26 cellular contexts compared by ENCODE assay signal in the genomic region with DNA sequence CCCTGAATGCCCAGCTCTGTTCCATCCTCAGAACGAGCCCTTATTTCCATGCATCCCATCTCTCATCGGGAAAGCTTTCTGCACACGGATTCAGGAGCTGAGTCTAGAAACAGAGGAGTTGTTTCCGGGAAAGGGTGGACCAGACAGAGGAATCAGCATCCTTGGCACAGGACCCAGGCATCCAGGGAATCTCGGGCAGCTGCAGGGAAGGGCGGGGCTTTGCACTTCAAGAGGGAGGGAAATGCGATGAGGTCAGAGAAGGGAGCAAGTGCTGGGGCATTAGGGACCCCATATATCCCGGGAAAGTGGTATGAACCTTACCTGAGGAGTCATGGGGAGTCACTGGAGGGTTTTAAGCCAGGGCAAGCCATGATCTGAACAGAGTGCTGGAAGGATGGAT.
"Had no signal": no experiment of that assay in that cellular context is flagged by ENCODE, and none has a peak within 500 bp of the region (broad histone marks: within the 10 kb centered on the region; RNA-seq: fewer than 3 reads in every experiment).

No MANE protein-coding gene starts in this region.

- H3K4me1 ChIP-seq: neural progenitor cell, parathyroid adenoma, psoas muscle, right lobe of liver, sigmoid colon, stomach, thyroid gland, tibial nerve, upper lobe of left lung, uterus had no signal

- H3K79me2 ChIP-seq: parathyroid adenoma had no signal

- H3K4me3 ChIP-seq: neural progenitor cell, ovary, psoas muscle, right lobe of liver, sigmoid colon, skin epidermis, stomach, thoracic aorta, thyroid gland, tibial nerve, upper lobe of left lung, uterus had no signal

- H3K9me3 ChIP-seq: neutrophil, ovary, right lobe of liver, thoracic aorta, thyroid gland had no signal

- DNase-seq: naive thymus-derived CD4-positive, alpha-beta T cell; natural killer cell; nucleus accumbens; ovary; posterior cingulate gyrus; psoas muscle; right cardiac atrium; right lobe of liver; sigmoid colon; stimulated activated CD4-positive, alpha-beta T cell treated with anti-CD3 and anti-CD28 coated beads, Interleukin-15, amount 100 ng/mL, for 24 hours; stimulated activated CD4-positive, alpha-beta T cell treated with anti-CD3 and anti-CD28 coated beads, Interleukin-2, amount 100 ng/mL, for 24 hours; stimulated activated CD4-positive, alpha-beta T cell treated with anti-CD3 and anti-CD28 coated beads, Interleukin-2, amount 100 ng/mL, for 48 hours; stimulated activated CD4-positive, alpha-beta T cell treated with anti-CD3 and anti-CD28 coated beads, Interleukin-4, amount 100 ng/mL, for 24 hours; stimulated activated naive B cell treated with anti-CD40 and anti-IgM and Interleukin-4, amounts not matched to agents 10 μg/mL and 1 μg/mL and 100 μg/mL, for 72 hours; stimulated activated naive CD4-positive, alpha-beta T cell treated with Interleukin-2 at 50 U/mL for 16 hours; stomach; thyroid gland; trophoblast cell; upper lobe of left lung; uterus had no signal

- H3K27me3 ChIP-seq: ovary, right lobe of liver, sigmoid colon, thyroid gland, tibial nerve, upper lobe of left lung, uterus had no signal

- H3K4me2 ChIP-seq: neural progenitor cell had no signal

- H2AFZ ChIP-seq: neural progenitor cell, parathyroid adenoma had no signal

- H3K9ac ChIP-seq: neural progenitor cell, parathyroid adenoma had no signal

- H3K27ac ChIP-seq: neural progenitor cell, neutrophil, ovary, parathyroid adenoma, psoas muscle, right lobe of liver, sigmoid colon, skin epidermis, stomach, thoracic aorta, thyroid gland, tibial nerve, upper lobe of left lung, uterus had no signal

- H3K36me3 ChIP-seq: neural progenitor cell, neutrophil, ovary, right lobe of liver, sigmoid colon, stomach, thoracic aorta, thyroid gland, tibial nerve, upper lobe of left lung, uterus had no signal
